Comparison of ENCODE assay signal across 27 cellular contexts in genomic region chr7:25762511-25763119, GRCh38.
"Had no signal": no experiment of that assay in that cellular context is flagged by ENCODE, and none has a peak within 500 bp of the region (broad histone marks: within the 10 kb centered on the region; RNA-seq: fewer than 3 reads in every experiment).

No MANE protein-coding gene starts in this region.

- H3K27me3 ChIP-seq: esophagus muscularis mucosa, foreskin keratinocyte, gastroesophageal sphincter, hepatocyte, left lung, neural progenitor cell, right lobe of liver, tibial nerve, upper lobe of right lung, uterus had no signal

- H3K4me3 Mint-ChIP-seq: dendritic cell treated with granulocyte-macrophage colony-stimulating factor and Interleukin-4, amounts not matched to agents 40 ng/mL and 50 ng/mL, for 4 days; endodermal cell; mesothelial cell of epicardium; naive thymus-derived CD4-positive, alpha-beta T cell; nephron; stimulated activated naive B cell treated with anti-CD40 and anti-IgM and Interleukin-4, amounts not matched to agents 10 μg/mL and 1 μg/mL and 100 μg/mL, for 72 hours; stimulated activated naive CD8-positive, alpha-beta T cell treated with anti-CD3 and anti-CD28 coated beads, Interleukin-15, Interleukin-2, amounts not matched to agents 100 ng/mL and 50 ng/mL, for 24 hours had no signal

- H3K27ac Mint-ChIP-seq: dendritic cell treated with granulocyte-macrophage colony-stimulating factor and Interleukin-4, amounts not matched to agents 40 ng/mL and 50 ng/mL, for 4 days; endodermal cell; mesothelial cell of epicardium; naive thymus-derived CD4-positive, alpha-beta T cell; nephron; progenitor cell of endocrine pancreas; stimulated activated naive B cell treated with anti-CD40 and anti-IgM and Interleukin-4, amounts not matched to agents 10 μg/mL and 1 μg/mL and 100 μg/mL, for 72 hours; stimulated activated naive CD8-positive, alpha-beta T cell treated with anti-CD3 and anti-CD28 coated beads, Interleukin-15, Interleukin-2, amounts not matched to agents 100 ng/mL and 50 ng/mL, for 24 hours had no signal

- H3K4me3 ChIP-seq: esophagus muscularis mucosa, gastroesophageal sphincter, heart left ventricle, hepatocyte, left lung, neural progenitor cell, right lobe of liver, thoracic aorta, tibial nerve, upper lobe of right lung, uterus had no signal

- H3K36me3 ChIP-seq: esophagus muscularis mucosa, gastroesophageal sphincter, heart left ventricle, left lung, neural progenitor cell, right lobe of liver, thoracic aorta, tibial nerve, upper lobe of right lung, uterus had no signal

- H3K9me3 Mint-ChIP-seq: dendritic cell treated with granulocyte-macrophage colony-stimulating factor and Interleukin-4, amounts not matched to agents 40 ng/mL and 50 ng/mL, for 4 days; endodermal cell; mesothelial cell of epicardium; stimulated activated naive B cell treated with anti-CD40 and anti-IgM and Interleukin-4, amounts not matched to agents 10 μg/mL and 1 μg/mL and 100 μg/mL, for 72 hours; stimulated activated naive CD8-positive, alpha-beta T cell treated with anti-CD3 and anti-CD28 coated beads, Interleukin-15, Interleukin-2, amounts not matched to agents 100 ng/mL and 50 ng/mL, for 24 hours had no signal

- H3K36me3 Mint-ChIP-seq: mesothelial cell of epicardium; naive thymus-derived CD4-positive, alpha-beta T cell; stimulated activated naive B cell treated with anti-CD40 and anti-IgM and Interleukin-4, amounts not matched to agents 10 μg/mL and 1 μg/mL and 100 μg/mL, for 72 hours had no signal

- H3K4me1 Mint-ChIP-seq: naive thymus-derived CD4-positive, alpha-beta T cell; stimulated activated naive B cell treated with anti-CD40 and anti-IgM and Interleukin-4, amounts not matched to agents 10 μg/mL and 1 μg/mL and 100 μg/mL, for 72 hours had no signal

- H3K9me3 ChIP-seq: esophagus muscularis mucosa, gastroesophageal sphincter, heart left ventricle, left lung, right lobe of liver, thoracic aorta, tibial nerve, upper lobe of right lung, uterus had no signal

- DNase-seq: effector CD8-positive, alpha-beta T cell; endodermal cell; foreskin keratinocyte; heart left ventricle; kidney; left lung; mesenchymal stem cell; naive thymus-derived CD4-positive, alpha-beta T cell; right lobe of liver; small intestine; stimulated activated CD4-positive, alpha-beta T cell treated with anti-CD3 and anti-CD28 coated beads, Interleukin-15, amount 100 ng/mL, for 24 hours; stimulated activated CD4-positive, alpha-beta T cell treated with anti-CD3 and anti-CD28 coated beads, Interleukin-2, amount 100 ng/mL, for 48 hours; stimulated activated naive B cell treated with anti-CD40 and anti-IgM and Interleukin-4, amounts not matched to agents 10 μg/mL and 1 μg/mL and 100 μg/mL, for 72 hours; upper lobe of right lung; uterus had no signal

- ATAC-seq: foreskin keratinocyte; gastroesophageal sphincter; heart left ventricle; left lung; naive thymus-derived CD4-positive, alpha-beta T cell; right lobe of liver; stimulated activated naive B cell treated with anti-CD40 and anti-IgM and Interleukin-4, amounts not matched to agents 10 μg/mL and 1 μg/mL and 100 μg/mL, for 72 hours; upper lobe of right lung had no signal

- H3K4me1 ChIP-seq: left lung, right lobe of liver, tibial nerve, upper lobe of right lung, uterus had no signal

- H3K27ac ChIP-seq: esophagus muscularis mucosa, foreskin keratinocyte, gastroesophageal sphincter, heart left ventricle, hepatocyte, left lung, neural progenitor cell, parathyroid adenoma, right lobe of liver, thoracic aorta, tibial nerve, upper lobe of right lung, uterus had no signal
